In the genomic region with DNA sequence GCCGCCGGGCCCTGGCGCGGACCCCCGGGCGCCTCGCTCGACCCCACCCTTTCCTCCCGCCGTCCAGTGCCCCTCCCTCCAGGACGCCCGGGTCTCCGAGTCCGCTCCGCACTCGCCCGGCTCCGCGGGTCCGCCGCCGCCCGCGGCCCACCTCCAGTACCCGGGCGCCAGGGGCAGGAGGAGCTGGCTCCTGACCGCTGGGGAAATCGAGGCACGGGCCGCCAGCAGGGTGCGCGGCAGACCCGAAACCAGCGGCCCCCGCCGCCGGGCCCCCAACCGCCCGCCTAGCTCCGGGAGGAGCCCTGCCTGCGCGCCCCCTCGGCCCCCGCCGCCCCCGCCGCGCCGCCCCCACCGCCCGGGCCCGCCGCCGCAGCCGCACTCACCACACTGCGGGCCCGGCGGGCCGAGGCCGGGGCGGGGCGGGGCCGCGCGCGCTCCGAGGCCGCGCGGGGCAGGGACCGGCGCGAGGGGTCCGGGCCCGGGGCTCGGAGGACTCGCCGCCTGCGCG, we compare ENCODE assay signal across 8 cellular contexts. TPM values are rescaled to one million over a fixed set of nuclear protein-coding genes. Genes with fewer than 3 reads are reported as not detected.
DNase-seq lines count a peak whose midpoint lies in the region; ATAC-seq lines count a peak whose summit lies in the region.

No MANE protein-coding gene starts in this region.

- H3K4me3 ChIP-seq in CD4-positive, CD25-positive, alpha-beta regulatory T cell (ENCODE audit: low read depth, low read length) = no peak overlapping the region
- H3K4me3 ChIP-seq in effector memory CD4-positive, alpha-beta T cell (ENCODE audit: insufficient read depth, low read depth, low read length, poor library complexity, severe bottlenecking) = peak overlapping the region; percentile 55
- H3K4me3 ChIP-seq in neuron (ENCODE audit: low read length) = peak overlapping the region; percentile 71

- H3K9me3 ChIP-seq in CD4-positive, CD25-positive, alpha-beta regulatory T cell (ENCODE audit: control insufficient read depth in 2 of 2, low read length in 2 of 2) = no peaks in the 10 kb centered on the region
- H3K9me3 ChIP-seq in effector memory CD4-positive, alpha-beta T cell (ENCODE audit: control insufficient read depth, low read length) = no peaks in the 10 kb centered on the region
- no peaks in the 10 kb centered on the region for H3K9me3 ChIP-seq in neuron (ENCODE audit: low read length)

- H3K27me3 ChIP-seq in CD4-positive, CD25-positive, alpha-beta regulatory T cell (ENCODE audit: control insufficient read depth, insufficient read depth, low read length) = no peaks in the 10 kb centered on the region
- peaks cover 9% of the 10 kb centered on the region for H3K27me3 ChIP-seq in effector memory CD4-positive, alpha-beta T cell (replicated peaks; ENCODE audit: control insufficient read depth, insufficient read depth, low read length, poor library complexity, severe bottlenecking)
- H3K27me3 ChIP-seq in neuron (ENCODE audit: insufficient read depth, low read length) = no peaks in the 10 kb centered on the region

- H3K36me3 ChIP-seq in CD4-positive, CD25-positive, alpha-beta regulatory T cell (ENCODE audit: control insufficient read depth, insufficient read depth, low read length) = no peaks in the 10 kb centered on the region
- no peaks in the 10 kb centered on the region for H3K36me3 ChIP-seq in effector memory CD4-positive, alpha-beta T cell (ENCODE audit: control insufficient read depth, insufficient read depth, low read length)
- H3K36me3 ChIP-seq in neuron (ENCODE audit: insufficient read depth, low read length) = peaks cover 4% of the 10 kb centered on the region

- no peak overlapping the region for H2AFZ ChIP-seq in neuron (ENCODE audit: low read depth, low read length)

- H3K27me3 Mint-ChIP-seq in CD4-positive, CD25-positive, alpha-beta regulatory T cell = peaks cover 18% of the 10 kb centered on the region

- H3K9me3 Mint-ChIP-seq in CD4-positive, CD25-positive, alpha-beta regulatory T cell = peaks cover 0 to 1% (median 0%) of the 10 kb centered on the region in 7 donors

- peak in 1 of 2 donors; percentile 27 for ATAC-seq in CD4-positive, CD25-positive, alpha-beta regulatory T cell (ENCODE audit: low read depth in 2 of 2)
- ATAC-seq in GM21360 (IDR thresholded peaks at IDR 0.05; ENCODE audit: unreplicated experiment) = peak; percentile 3

- H3K4me3 Mint-ChIP-seq in CD4-positive, CD25-positive, alpha-beta regulatory T cell = peak overlapping the region in 3 of 4 donors; percentile 69 to 74 (median 73)

- peak overlapping the region; percentile 76 for H3K27ac ChIP-seq in CD4-positive, CD25-positive, alpha-beta regulatory T cell (ENCODE audit: insufficient read depth, low read length, poor library complexity, severe bottlenecking)
- peak overlapping the region; percentile 79 for H3K27ac ChIP-seq in effector memory CD4-positive, alpha-beta T cell (ENCODE audit: insufficient read depth, low read length, poor library complexity, severe bottlenecking)

- H3K27ac Mint-ChIP-seq in CD4-positive, CD25-positive, alpha-beta regulatory T cell = no peak overlapping the region

- H3K4me1 ChIP-seq in CD4-positive, CD25-positive, alpha-beta regulatory T cell (ENCODE audit: control insufficient read depth, insufficient read depth, low read length, poor library complexity, severe bottlenecking) = peaks cover 43% of the 10 kb centered on the region
- H3K4me1 ChIP-seq in effector memory CD4-positive, alpha-beta T cell (ENCODE audit: control insufficient read depth, insufficient read depth, low read length, poor library complexity, severe bottlenecking) = peaks cover 37% of the 10 kb centered on the region
- peaks cover 22% of the 10 kb centered on the region for H3K4me1 ChIP-seq in neuron (ENCODE audit: insufficient read depth, low read length)

- H3K4me1 Mint-ChIP-seq in CD4-positive, CD25-positive, alpha-beta regulatory T cell = peaks cover 0 to 30% (median 7%) of the 10 kb centered on the region in 4 donors

- H3K36me3 Mint-ChIP-seq in CD4-positive, CD25-positive, alpha-beta regulatory T cell = no peaks in the 10 kb centered on the region

- no peak for DNase-seq in CD4-positive, CD25-positive, alpha-beta regulatory T cell
- DNase-seq in NCI-H69 (lab: John Stamatoyannopoulos, UW) (peak; percentile 67), ureter (ENCODE audit: low spot score) (no peak), amniotic stem cell (lab: John Stamatoyannopoulos, UW) (no peak), NCI-H1048 (lab: John Stamatoyannopoulos, UW) (no peak)
- peak in 1 of 3 donors; percentile 12 for DNase-seq in effector memory CD4-positive, alpha-beta T cell

RNA-seq across cellular contexts. Expression of gene MAFG, which starts 0.3 kb away (rescaled TPM):
- total RNA-seq in CD4-positive, CD25-positive, alpha-beta regulatory T cell = 14.3 TPM
- polyA plus RNA-seq in CD4-positive, CD25-positive, alpha-beta regulatory T cell = 1 to 10 TPM; 2.2 to 3.0 (median 2.6) TPM
- 14.1 TPM for total RNA-seq in ureter

RNA-seq across cellular contexts. Expression of gene SIRT7, which starts 9.2 kb away (rescaled TPM):
- 78.1 TPM for total RNA-seq in CD4-positive, CD25-positive, alpha-beta regulatory T cell
- polyA plus RNA-seq in CD4-positive, CD25-positive, alpha-beta regulatory T cell = 10 to 100 TPM; 35.9 to 43.8 (median 41.7) TPM
- 30.4 TPM for total RNA-seq in ureter

RNA-seq across cellular contexts. Expression of gene PYCR1, which starts 9.9 kb away (rescaled TPM):
- 1.1 TPM for total RNA-seq in CD4-positive, CD25-positive, alpha-beta regulatory T cell
- 1 to 10 TPM in 2 of 4 donors, under 1 TPM in 2; 0.54 to 2.2 (median 1.1) TPM for polyA plus RNA-seq in CD4-positive, CD25-positive, alpha-beta regulatory T cell
- total RNA-seq in ureter = 63.9 TPM

RNA-seq across cellular contexts. Expression of gene PCYT2, which starts 16.0 kb away (rescaled TPM):
- total RNA-seq in CD4-positive, CD25-positive, alpha-beta regulatory T cell = 28.6 TPM
- polyA plus RNA-seq in CD4-positive, CD25-positive, alpha-beta regulatory T cell = 10 to 100 TPM; 25.6 to 30.9 (median 26.8) TPM
- 58.9 TPM for total RNA-seq in ureter

RNA-seq across cellular contexts. Expression of gene MYADML2, which starts 19.8 kb away (rescaled TPM):
- total RNA-seq in CD4-positive, CD25-positive, alpha-beta regulatory T cell = not detected
- polyA plus RNA-seq in CD4-positive, CD25-positive, alpha-beta regulatory T cell = not detected
- total RNA-seq in ureter = not detected

Comparison
In these comparisons a context has a peak if more than half of its experiments do, and no peak if none do; other contexts are left out.
1. RNA of gene PYCR1, which starts 9.9 kb away (total RNA-seq): 63.9 TPM in ureter (single experiment); 1.1 TPM in CD4-positive, CD25-positive, alpha-beta regulatory T cell (single experiment); every median in the first group is over 10 times any median in the second.